8 cellular contexts compared by ENCODE assay signal in the genomic region with DNA sequence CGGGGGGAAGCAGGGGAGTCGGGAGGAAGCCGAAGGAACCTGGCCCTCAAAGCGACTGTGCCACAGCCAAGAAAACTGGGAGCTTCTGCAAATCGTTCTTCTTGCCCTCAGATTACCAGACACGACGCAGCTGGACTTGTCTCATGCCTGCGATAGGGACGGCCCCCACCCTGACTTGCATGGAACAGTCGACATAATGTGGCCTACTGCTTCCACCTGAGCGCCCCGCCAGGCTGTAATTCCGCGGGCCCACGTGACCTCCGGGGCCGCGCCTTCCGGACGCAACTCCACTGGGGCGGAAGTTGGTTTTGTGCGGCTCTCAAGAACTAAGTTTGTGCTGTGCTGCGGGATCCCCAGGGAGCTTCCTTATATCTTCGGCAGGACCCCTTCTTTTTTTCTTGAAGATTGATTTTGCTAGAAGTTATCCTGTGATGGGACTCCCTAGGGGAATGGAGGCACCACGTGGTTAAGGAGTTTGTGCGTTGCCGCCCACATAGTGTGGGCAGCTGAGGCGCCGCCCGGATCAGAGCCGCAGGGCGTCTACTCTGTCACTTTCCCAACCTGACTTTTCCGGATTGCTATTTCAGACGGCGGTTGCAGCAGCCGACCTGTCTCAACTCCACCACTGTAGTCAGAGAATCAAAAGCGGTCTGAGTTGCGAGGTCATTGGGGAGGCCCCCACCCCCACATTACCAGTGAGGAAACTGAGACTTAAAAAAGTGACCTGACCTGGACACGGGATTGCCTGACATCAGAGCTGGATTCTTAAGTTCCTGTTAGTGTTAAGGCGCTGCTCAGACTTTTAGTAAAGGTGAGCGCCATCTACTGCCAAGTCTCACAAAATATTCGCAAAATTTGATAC. TPM values are rescaled to one million over a fixed set of nuclear protein-coding genes. Genes with fewer than 3 reads are reported as not detected.
DNase-seq lines count a peak whose midpoint lies in the region; ATAC-seq, FAIRE-seq and TF ChIP-seq lines count a peak whose summit lies in the region.

No MANE protein-coding gene starts in this region.

- H3K4me3 ChIP-seq in kidney (ENCODE audit: low read length in 2 of 2), result peak overlapping the region; percentile 90 to 96

- TF ChIP-seq CTCF in chondrocyte (IDR thresholded peaks at IDR 0.05), result peak; percentile 95
- TF ChIP-seq CTCF in kidney (IDR thresholded peaks at IDR 0.05; ENCODE audit: borderline replicate concordance, extremely low read depth, insufficient read depth), result peak; percentile 39

- ATAC-seq in GM19043 (IDR thresholded peaks at IDR 0.05; ENCODE audit: low read depth, unreplicated experiment) (peak; percentile 67), HG03432 (IDR thresholded peaks at IDR 0.05; ENCODE audit: unreplicated experiment) (peak; percentile 74)

- peak overlapping the region; percentile 95 to 100 for H3K27ac ChIP-seq in kidney (ENCODE audit: low read depth in 2 of 2, low read length in 2 of 2)

- intact Hi-C loops in kidney (cut with DNase I), result loop anchor here (10.0 kb wide), 1 partner anchor 198 kb away; no protein-coding TSS in a partner anchor

- H3K4me1 Mint-ChIP-seq in chondrocyte (ENCODE audit: low read depth), result peaks cover 31% of the 10 kb centered on the region

- H3K27ac Mint-ChIP-seq in chondrocyte (ENCODE audit: unreplicated experiment), result peak overlapping the region; percentile 100

- FAIRE-seq in kidney (lab: Jason Lieb, UNC), result peak; percentile 88

- H3K4me3 Mint-ChIP-seq in chondrocyte (ENCODE audit: unreplicated experiment), result peak overlapping the region; percentile 93

- peaks cover 6% of the 10 kb centered on the region for H3K36me3 Mint-ChIP-seq in chondrocyte (ENCODE audit: low read depth)

- no peaks in the 10 kb centered on the region for H3K27me3 Mint-ChIP-seq in chondrocyte (ENCODE audit: low read depth)

- no peaks in the 10 kb centered on the region for H3K9me3 Mint-ChIP-seq in chondrocyte (ENCODE audit: low read depth)

- H3K9me3 ChIP-seq in kidney (ENCODE audit: control insufficient read depth in 1 of 2, low read length in 2 of 2), result no peaks in the 10 kb centered on the region

- H3K9ac ChIP-seq in kidney (ENCODE audit: low read length in 2 of 2), result peak overlapping the region; percentile 51 to 99

- H3K4me1 ChIP-seq in kidney (ENCODE audit: control insufficient read depth in 1 of 2, insufficient read depth in 1 of 2, low read depth in 1 of 2, low read length in 2 of 2), result peaks cover 9 to 11% of the 10 kb centered on the region in 2 donors

- DNase-seq in Ammon's horn (ENCODE audit: low spot score) (peak; percentile 93), NCI-H446 treated with DMSO at 0.1 percent for 48 hours (lab: John Stamatoyannopoulos, UW) (peak; percentile 87), chondrocyte (ENCODE audit: low spot score) (peak; percentile 96), kidney (peak; percentile 97)
- peak; percentile 87 for DNase-seq in activated CD4-positive, alpha-beta T cell treated with anti-CD3 and anti-CD28 coated beads for 1 hour
- DNase-seq in stimulated activated CD4-positive, alpha-beta T cell treated with anti-CD3 and anti-CD28 coated beads, Interleukin-15, amount 100 ng/mL, for 24 hours, result peak; percentile 92

- H3K36me3 ChIP-seq in kidney (ENCODE audit: control insufficient read depth in 1 of 2, insufficient read depth in 2 of 2, low read length in 2 of 2), result no peaks in the 10 kb centered on the region

RNA-seq across cellular contexts. Expression of a gene that starts 0.5 kb away (rescaled TPM):
- total RNA-seq in chondrocyte, result 240 to 273 TPM (median 259 TPM) in 3 replicates
- total RNA-seq in kidney, result 267 TPM
- polyA plus RNA-seq in kidney (ENCODE audit: insufficient read depth, low read depth, low replicate concordance), result 205 TPM

RNA-seq across cellular contexts. Expression of a gene that starts 57.6 kb away (rescaled TPM):
- 2.2 to 2.7 TPM (median 2.5 TPM) in 3 replicates for total RNA-seq in chondrocyte
- 8.4 TPM for total RNA-seq in kidney
- polyA plus RNA-seq in kidney (ENCODE audit: insufficient read depth, low read depth, low replicate concordance), result 6.0 TPM

RNA-seq across cellular contexts. Expression of a gene that starts 57.7 kb away (rescaled TPM):
- total RNA-seq in chondrocyte, result 5.3 to 7.4 TPM (median 5.6 TPM) in 3 replicates
- 17.4 TPM for total RNA-seq in kidney
- 14.7 TPM for polyA plus RNA-seq in kidney (ENCODE audit: insufficient read depth, low read depth, low replicate concordance)

Comparison
In these comparisons a context has a peak if more than half of its experiments do, and no peak if none do; other contexts are left out.
1. Peak in every context shown above with its lines: DNase-seq, ATAC-seq, H3K4me3 ChIP-seq and H3K27ac ChIP-seq.